ENCODE assay signal across 1 cellular context in the genomic region with DNA sequence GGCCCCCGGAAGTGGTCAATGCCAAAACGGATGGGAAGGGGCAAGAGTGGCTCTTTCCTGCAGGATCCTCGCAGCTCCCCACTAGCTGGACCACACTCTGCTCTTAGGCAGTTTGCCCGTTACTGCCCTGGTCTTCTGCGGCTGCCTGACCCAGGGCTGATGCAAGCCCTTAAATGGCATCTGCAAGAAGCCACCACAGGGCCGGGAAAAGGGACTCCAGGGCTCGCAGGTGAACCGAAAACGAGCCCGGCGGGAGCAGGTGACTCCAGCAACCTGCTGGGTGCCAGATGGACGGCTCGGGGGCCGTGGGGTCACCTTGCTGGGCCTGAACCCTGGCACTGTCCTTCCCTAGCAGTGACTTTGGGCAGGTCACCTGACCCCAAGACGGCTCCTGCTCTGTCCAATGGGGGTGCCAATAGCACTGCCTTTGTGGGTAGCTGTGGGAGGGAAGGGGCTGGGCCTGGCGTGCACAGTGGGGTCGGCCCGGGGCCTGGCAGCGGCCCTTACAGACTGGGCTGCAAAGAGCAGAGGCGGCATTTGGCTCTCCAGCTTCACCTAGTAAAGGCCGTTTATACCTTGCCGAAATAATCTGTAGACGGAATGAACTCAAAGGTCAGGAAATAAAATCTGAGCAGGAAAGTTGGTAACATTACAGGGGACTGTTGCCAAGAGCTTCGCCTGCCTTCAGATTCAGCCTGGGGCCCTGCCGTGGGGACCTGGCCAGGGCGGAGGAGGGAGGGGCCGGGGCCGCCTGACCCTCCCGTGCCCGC.
TF ChIP-seq lines count a peak whose summit lies in the region.

No MANE protein-coding gene starts in this region.

TF ChIP-seq in HepG2, 621 proteins besides CTCF, POLR2A, EP300 and RAD21 (continued from another document and continues in another):
- TF ChIP-seq, protein P1, sequence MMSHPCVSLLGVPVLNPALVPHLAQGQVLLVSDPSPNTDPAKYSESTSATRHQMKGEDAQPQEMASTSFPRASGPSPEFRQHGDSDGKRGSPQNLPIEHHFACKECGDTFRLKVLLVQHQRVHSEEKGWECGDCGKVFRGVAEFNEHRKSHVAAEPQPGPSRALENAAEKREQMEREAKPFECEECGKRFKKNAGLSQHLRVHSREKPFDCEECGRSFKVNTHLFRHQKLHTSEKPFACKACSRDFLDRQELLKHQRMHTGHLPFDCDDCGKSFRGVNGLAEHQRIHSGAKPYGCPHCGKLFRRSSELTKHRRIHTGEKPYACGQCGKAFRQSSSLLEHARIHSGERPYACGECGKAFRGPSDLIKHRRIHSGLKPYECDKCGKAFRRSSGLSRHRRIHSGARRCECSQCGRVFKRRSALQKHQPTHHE (CRISPR knock-in tag; IDR thresholded peaks at IDR 0.05; ENCODE audit: borderline replicate concordance): no peak
- TF ChIP-seq ZNF761 (CRISPR knock-in tag; conservative IDR thresholded peaks at IDR 0.05) (no peak), TAF1 (CRISPR knock-in tag; IDR thresholded peaks at IDR 0.05) (peak; percentile 56), ZNF598 (CRISPR knock-in tag; IDR thresholded peaks at IDR 0.05; ENCODE audit: borderline replicate concordance) (0 out of 2 replicates have a peak, but pooled peaks have one; percentile 30), HOXD1 (CRISPR knock-in tag; IDR thresholded peaks at IDR 0.05) (peak; percentile 9; the same call in 1 of the 2 replicates), ZNF567 (CRISPR knock-in tag; IDR thresholded peaks at IDR 0.05; ENCODE audit: borderline replicate concordance) (0 out of 2 replicates have a peak, but pooled peaks have one; percentile 11), MIER2 (CRISPR knock-in tag; IDR thresholded peaks at IDR 0.05) (no peak), ESRRA (CRISPR knock-in tag; IDR thresholded peaks at IDR 0.05; ENCODE audit: low read depth) (peak; percentile 66; the same call in 1 of the 2 replicates), ZNF891 (CRISPR knock-in tag; IDR thresholded peaks at IDR 0.05) (no peak), KAT8 (CRISPR knock-in tag; IDR thresholded peaks at IDR 0.05) (no peak), GFI1 (CRISPR knock-in tag; IDR thresholded peaks at IDR 0.05; ENCODE audit: borderline replicate concordance) (no peak), ZNF335 (CRISPR knock-in tag; IDR thresholded peaks at IDR 0.05) (no peak), SNAI1 (CRISPR knock-in tag; IDR thresholded peaks at IDR 0.05; ENCODE audit: borderline replicate concordance) (no peak), ZNF644 (CRISPR knock-in tag; IDR thresholded peaks at IDR 0.05; ENCODE audit: low read depth) (no peak), HNF4A (CRISPR knock-in tag; IDR thresholded peaks at IDR 0.05) (peak; percentile 60), KDM5B (CRISPR knock-in tag; IDR thresholded peaks at IDR 0.05; ENCODE audit: borderline replicate concordance) (0 out of 2 replicates have a peak, but pooled peaks have one; percentile 10), ARID2 (CRISPR knock-in tag; IDR thresholded peaks at IDR 0.05; ENCODE audit: borderline replicate concordance) (0 out of 2 replicates have a peak, but pooled peaks have one; percentile 47), SRSF1 (optimal IDR thresholded peaks at IDR 0.05; ENCODE audit: low read depth, low read length) (peak; percentile 31), MYNN (CRISPR knock-in tag; IDR thresholded peaks at IDR 0.05; ENCODE audit: low read depth) (no peak), ZNF605 (CRISPR knock-in tag; IDR thresholded peaks at IDR 0.05) (peak; percentile 59), KLF9 (CRISPR knock-in tag; IDR thresholded peaks at IDR 0.05; ENCODE audit: low read depth) (no peak), IKZF1 (IDR thresholded peaks at IDR 0.05) (no peak), ZNF44 (CRISPR knock-in tag; IDR thresholded peaks at IDR 0.05) (0 out of 2 replicates have a peak, but pooled peaks have one; percentile 49), NFYB (CRISPR knock-in tag; IDR thresholded peaks at IDR 0.05) (peak; percentile 42; the same call in 1 of the 2 replicates), TBP (CRISPR knock-in tag; IDR thresholded peaks at IDR 0.05) (no peak), POLR2AphosphoS5 (IDR thresholded peaks at IDR 0.05; ENCODE audit: low read depth, low read length) (0 out of 2 replicates have a peak, but pooled peaks have one; percentile 23), SMARCC2 (IDR thresholded peaks at IDR 0.05) (no peak), TCF7 (IDR thresholded peaks at IDR 0.05; ENCODE audit: low read depth) (no peak), ELF1 (CRISPR knock-in tag; IDR thresholded peaks at IDR 0.05) (no peak), ZNF383 (CRISPR knock-in tag; IDR thresholded peaks at IDR 0.05; ENCODE audit: borderline replicate concordance) (no peak), SMAD1 (CRISPR knock-in tag; IDR thresholded peaks at IDR 0.05; ENCODE audit: borderline replicate concordance, low read depth) (0 out of 2 replicates have a peak, but pooled peaks have one; percentile 37), PAWR (CRISPR knock-in tag; IDR thresholded peaks at IDR 0.05; ENCODE audit: borderline replicate concordance) (no peak), POLR2G (IDR thresholded peaks at IDR 0.05; ENCODE audit: low read depth, low read length) (peak; percentile 75), ZC3H4 (CRISPR knock-in tag; IDR thresholded peaks at IDR 0.05; ENCODE audit: borderline replicate concordance) (no peak), TEAD3 (CRISPR knock-in tag; optimal IDR thresholded peaks at IDR 0.05; ENCODE audit: borderline replicate concordance) (peak; percentile 50)
- TF ChIP-seq, protein P2, sequence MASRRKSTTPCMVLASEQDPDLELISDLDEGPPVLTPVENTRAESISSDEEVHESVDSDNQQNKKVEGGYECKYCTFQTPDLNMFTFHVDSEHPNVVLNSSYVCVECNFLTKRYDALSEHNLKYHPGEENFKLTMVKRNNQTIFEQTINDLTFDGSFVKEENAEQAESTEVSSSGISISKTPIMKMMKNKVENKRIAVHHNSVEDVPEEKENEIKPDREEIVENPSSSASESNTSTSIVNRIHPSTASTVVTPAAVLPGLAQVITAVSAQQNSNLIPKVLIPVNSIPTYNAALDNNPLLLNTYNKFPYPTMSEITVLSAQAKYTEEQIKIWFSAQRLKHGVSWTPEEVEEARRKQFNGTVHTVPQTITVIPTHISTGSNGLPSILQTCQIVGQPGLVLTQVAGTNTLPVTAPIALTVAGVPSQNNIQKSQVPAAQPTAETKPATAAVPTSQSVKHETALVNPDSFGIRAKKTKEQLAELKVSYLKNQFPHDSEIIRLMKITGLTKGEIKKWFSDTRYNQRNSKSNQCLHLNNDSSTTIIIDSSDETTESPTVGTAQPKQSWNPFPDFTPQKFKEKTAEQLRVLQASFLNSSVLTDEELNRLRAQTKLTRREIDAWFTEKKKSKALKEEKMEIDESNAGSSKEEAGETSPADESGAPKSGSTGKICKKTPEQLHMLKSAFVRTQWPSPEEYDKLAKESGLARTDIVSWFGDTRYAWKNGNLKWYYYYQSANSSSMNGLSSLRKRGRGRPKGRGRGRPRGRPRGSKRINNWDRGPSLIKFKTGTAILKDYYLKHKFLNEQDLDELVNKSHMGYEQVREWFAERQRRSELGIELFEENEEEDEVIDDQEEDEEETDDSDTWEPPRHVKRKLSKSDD (CRISPR knock-in tag; IDR thresholded peaks at IDR 0.05; ENCODE audit: low read depth): peak; percentile 20; the same call in 1 of the 2 replicates
- TF ChIP-seq, protein P3, sequence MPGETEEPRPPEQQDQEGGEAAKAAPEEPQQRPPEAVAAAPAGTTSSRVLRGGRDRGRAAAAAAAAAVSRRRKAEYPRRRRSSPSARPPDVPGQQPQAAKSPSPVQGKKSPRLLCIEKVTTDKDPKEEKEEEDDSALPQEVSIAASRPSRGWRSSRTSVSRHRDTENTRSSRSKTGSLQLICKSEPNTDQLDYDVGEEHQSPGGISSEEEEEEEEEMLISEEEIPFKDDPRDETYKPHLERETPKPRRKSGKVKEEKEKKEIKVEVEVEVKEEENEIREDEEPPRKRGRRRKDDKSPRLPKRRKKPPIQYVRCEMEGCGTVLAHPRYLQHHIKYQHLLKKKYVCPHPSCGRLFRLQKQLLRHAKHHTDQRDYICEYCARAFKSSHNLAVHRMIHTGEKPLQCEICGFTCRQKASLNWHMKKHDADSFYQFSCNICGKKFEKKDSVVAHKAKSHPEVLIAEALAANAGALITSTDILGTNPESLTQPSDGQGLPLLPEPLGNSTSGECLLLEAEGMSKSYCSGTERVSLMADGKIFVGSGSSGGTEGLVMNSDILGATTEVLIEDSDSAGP (CRISPR knock-in tag; IDR thresholded peaks at IDR 0.05; ENCODE audit: borderline replicate concordance): peak; percentile 72; the same call in 1 of the 2 replicates
- TF ChIP-seq, protein P4, sequence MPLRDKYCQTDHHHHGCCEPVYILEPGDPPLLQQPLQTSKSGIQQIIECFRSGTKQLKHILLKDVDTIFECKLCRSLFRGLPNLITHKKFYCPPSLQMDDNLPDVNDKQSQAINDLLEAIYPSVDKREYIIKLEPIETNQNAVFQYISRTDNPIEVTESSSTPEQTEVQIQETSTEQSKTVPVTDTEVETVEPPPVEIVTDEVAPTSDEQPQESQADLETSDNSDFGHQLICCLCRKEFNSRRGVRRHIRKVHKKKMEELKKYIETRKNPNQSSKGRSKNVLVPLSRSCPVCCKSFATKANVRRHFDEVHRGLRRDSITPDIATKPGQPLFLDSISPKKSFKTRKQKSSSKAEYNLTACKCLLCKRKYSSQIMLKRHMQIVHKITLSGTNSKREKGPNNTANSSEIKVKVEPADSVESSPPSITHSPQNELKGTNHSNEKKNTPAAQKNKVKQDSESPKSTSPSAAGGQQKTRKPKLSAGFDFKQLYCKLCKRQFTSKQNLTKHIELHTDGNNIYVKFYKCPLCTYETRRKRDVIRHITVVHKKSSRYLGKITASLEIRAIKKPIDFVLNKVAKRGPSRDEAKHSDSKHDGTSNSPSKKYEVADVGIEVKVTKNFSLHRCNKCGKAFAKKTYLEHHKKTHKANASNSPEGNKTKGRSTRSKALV (CRISPR knock-in tag; IDR thresholded peaks at IDR 0.05): no peak
- TF ChIP-seq, protein P5, sequence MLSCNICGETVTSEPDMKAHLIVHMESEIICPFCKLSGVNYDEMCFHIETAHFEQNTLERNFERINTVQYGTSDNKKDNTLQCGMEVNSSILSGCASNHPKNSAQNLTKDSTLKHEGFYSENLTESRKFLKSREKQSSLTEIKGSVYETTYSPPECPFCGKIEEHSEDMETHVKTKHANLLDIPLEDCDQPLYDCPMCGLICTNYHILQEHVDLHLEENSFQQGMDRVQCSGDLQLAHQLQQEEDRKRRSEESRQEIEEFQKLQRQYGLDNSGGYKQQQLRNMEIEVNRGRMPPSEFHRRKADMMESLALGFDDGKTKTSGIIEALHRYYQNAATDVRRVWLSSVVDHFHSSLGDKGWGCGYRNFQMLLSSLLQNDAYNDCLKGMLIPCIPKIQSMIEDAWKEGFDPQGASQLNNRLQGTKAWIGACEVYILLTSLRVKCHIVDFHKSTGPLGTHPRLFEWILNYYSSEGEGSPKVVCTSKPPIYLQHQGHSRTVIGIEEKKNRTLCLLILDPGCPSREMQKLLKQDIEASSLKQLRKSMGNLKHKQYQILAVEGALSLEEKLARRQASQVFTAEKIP (CRISPR knock-in tag; IDR thresholded peaks at IDR 0.05; ENCODE audit: borderline replicate concordance): no peak
- TF ChIP-seq, protein P6, sequence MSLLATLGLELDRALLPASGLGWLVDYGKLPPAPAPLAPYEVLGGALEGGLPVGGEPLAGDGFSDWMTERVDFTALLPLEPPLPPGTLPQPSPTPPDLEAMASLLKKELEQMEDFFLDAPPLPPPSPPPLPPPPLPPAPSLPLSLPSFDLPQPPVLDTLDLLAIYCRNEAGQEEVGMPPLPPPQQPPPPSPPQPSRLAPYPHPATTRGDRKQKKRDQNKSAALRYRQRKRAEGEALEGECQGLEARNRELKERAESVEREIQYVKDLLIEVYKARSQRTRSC (CRISPR knock-in tag; IDR thresholded peaks at IDR 0.05; ENCODE audit: low read depth): no peak
- TF ChIP-seq, protein P7, sequence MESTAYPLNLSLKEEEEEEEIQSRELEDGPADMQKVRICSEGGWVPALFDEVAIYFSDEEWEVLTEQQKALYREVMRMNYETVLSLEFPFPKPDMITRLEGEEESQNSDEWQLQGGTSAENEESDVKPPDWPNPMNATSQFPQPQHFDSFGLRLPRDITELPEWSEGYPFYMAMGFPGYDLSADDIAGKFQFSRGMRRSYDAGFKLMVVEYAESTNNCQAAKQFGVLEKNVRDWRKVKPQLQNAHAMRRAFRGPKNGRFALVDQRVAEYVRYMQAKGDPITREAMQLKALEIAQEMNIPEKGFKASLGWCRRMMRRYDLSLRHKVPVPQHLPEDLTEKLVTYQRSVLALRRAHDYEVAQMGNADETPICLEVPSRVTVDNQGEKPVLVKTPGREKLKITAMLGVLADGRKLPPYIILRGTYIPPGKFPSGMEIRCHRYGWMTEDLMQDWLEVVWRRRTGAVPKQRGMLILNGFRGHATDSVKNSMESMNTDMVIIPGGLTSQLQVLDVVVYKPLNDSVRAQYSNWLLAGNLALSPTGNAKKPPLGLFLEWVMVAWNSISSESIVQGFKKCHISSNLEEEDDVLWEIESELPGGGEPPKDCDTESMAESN (CRISPR knock-in tag; conservative IDR thresholded peaks at IDR 0.05): no peak
- TF ChIP-seq, protein P8, sequence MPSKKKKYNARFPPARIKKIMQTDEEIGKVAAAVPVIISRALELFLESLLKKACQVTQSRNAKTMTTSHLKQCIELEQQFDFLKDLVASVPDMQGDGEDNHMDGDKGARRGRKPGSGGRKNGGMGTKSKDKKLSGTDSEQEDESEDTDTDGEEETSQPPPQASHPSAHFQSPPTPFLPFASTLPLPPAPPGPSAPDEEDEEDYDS (CRISPR knock-in tag; IDR thresholded peaks at IDR 0.05): no peak; the same call in 1 of the 2 replicates
- TF ChIP-seq, protein P9, sequence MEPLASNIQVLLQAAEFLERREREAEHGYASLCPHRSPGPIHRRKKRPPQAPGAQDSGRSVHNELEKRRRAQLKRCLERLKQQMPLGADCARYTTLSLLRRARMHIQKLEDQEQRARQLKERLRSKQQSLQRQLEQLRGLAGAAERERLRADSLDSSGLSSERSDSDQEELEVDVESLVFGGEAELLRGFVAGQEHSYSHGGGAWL (CRISPR knock-in tag; IDR thresholded peaks at IDR 0.05): 0 out of 2 replicates have a peak, but pooled peaks have one; percentile 27
- TF ChIP-seq, protein P10, sequence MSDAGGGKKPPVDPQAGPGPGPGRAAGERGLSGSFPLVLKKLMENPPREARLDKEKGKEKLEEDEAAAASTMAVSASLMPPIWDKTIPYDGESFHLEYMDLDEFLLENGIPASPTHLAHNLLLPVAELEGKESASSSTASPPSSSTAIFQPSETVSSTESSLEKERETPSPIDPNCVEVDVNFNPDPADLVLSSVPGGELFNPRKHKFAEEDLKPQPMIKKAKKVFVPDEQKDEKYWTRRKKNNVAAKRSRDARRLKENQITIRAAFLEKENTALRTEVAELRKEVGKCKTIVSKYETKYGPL (CRISPR knock-in tag; IDR thresholded peaks at IDR 0.05): no peak
- TF ChIP-seq, protein P11, sequence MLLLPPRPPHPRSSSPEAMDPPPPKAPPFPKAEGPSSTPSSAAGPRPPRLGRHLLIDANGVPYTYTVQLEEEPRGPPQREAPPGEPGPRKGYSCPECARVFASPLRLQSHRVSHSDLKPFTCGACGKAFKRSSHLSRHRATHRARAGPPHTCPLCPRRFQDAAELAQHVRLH (CRISPR knock-in tag; IDR thresholded peaks at IDR 0.05; ENCODE audit: borderline replicate concordance, low read depth): no peak
- TF ChIP-seq, protein P12, sequence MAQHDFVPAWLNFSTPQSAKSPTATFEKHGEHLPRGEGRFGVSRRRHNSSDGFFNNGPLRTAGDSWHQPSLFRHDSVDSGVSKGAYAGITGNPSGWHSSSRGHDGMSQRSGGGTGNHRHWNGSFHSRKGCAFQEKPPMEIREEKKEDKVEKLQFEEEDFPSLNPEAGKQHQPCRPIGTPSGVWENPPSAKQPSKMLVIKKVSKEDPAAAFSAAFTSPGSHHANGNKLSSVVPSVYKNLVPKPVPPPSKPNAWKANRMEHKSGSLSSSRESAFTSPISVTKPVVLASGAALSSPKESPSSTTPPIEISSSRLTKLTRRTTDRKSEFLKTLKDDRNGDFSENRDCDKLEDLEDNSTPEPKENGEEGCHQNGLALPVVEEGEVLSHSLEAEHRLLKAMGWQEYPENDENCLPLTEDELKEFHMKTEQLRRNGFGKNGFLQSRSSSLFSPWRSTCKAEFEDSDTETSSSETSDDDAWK (CRISPR knock-in tag; IDR thresholded peaks at IDR 0.05): no peak
